Comparison of ENCODE assay signal across 11 cellular contexts in the genomic region with DNA sequence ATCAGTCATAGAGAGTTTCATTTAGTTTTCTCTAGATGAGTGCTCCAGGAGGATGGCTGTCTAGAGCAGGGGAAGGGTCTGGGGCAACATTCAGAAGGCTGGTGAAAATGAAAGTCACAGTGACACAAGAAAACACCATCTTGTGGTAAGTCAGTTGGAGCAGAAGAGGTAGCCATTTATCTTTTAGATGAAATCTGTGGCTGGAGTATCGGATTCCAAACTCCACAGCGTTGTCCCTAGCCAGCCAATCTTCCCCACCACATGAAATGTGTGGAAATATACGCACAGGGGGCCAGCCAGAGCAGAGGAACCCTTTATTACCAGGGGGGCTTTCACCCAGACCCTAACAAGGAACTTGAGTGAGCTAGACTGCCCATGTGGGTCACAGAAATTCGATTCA. TPM values are rescaled to one million over a fixed set of nuclear protein-coding genes. Genes with fewer than 3 reads are reported as not detected.
DNase-seq lines count a peak whose midpoint lies in the region; ATAC-seq and TF ChIP-seq lines count a peak whose summit lies in the region.
"Had no signal": no experiment of that assay in that cellular context is flagged by ENCODE, and none has a peak within 500 bp of the region (broad histone marks: within the 10 kb centered on the region; RNA-seq: fewer than 3 reads in every experiment).

No MANE protein-coding gene starts in this region.

- ATAC-seq in activated naive CD8-positive, alpha-beta T cell treated with anti-CD3 and anti-CD28 coated beads, Interleukin-2, amount 10 ng/mL, durations not matched to agents 7 days and 5 days (ENCODE audit: low read depth) = no peak
- ATAC-seq in stimulated activated memory B cell treated with anti-CD40 and anti-IgM and Interleukin-4, amounts not matched to agents 10 μg/mL and 1 μg/mL and 100 μg/mL, for 72 hours = no peak
- no peak for ATAC-seq in GM19463 (IDR thresholded peaks at IDR 0.05; ENCODE audit: unreplicated experiment)

- H3K36me3 ChIP-seq in MM.1S (replicated peaks; ENCODE audit: insufficient read depth, low read length) = no peaks in the 10 kb centered on the region
- H3K36me3 ChIP-seq: WERI-Rb-1 had no signal

- CTCF ChIA-PET in activated CD4-positive, alpha-beta T cell treated with anti-CD3 and anti-CD28 coated beads, Interleukin-2, amount 10 ng/mL, durations not matched to agents 7 days and 5 days (lab: Charles Lee) = interaction anchor here (0.8 to 2.5 kb wide), 11 partner anchors 9 to 84 kb away, joined by 3 to 14 read pairs (median 5); a partner anchor contains a TSS

- POLR2A ChIA-PET in activated CD4-positive, alpha-beta T cell treated with anti-CD3 and anti-CD28 coated beads, Interleukin-2, amount 10 ng/mL, durations not matched to agents 7 days and 5 days (lab: Charles Lee) = interaction anchor here (1.1 to 1.3 kb wide), 2 partner anchors 16 to 18 kb away, joined by 3 to 4 read pairs; a partner anchor contains a TSS
- POLR2A ChIA-PET in activated naive CD8-positive, alpha-beta T cell treated with anti-CD3 and anti-CD28 coated beads, Interleukin-2, amount 10 ng/mL, durations not matched to agents 7 days and 5 days (lab: Charles Lee) = interaction anchor here (0.6 to 10.4 kb wide), 12 partner anchors 9 to 440 kb away, joined by 3 to 127 read pairs (median 10); a partner anchor contains a TSS

- H3K4me3 Mint-ChIP-seq in activated CD4-positive, alpha-beta T cell treated with anti-CD3 and anti-CD28 coated beads, Interleukin-2, amount 10 ng/mL, durations not matched to agents 7 days and 5 days = peak overlapping the region; percentile 84
- H3K4me3 Mint-ChIP-seq in activated naive CD8-positive, alpha-beta T cell treated with anti-CD3 and anti-CD28 coated beads, Interleukin-2, amount 10 ng/mL, durations not matched to agents 7 days and 5 days = peak overlapping the region; percentile 83
- H3K4me3 Mint-ChIP-seq in stimulated activated memory B cell treated with anti-CD40 and anti-IgM and Interleukin-4, amounts not matched to agents 10 μg/mL and 1 μg/mL and 100 μg/mL, for 72 hours = peak overlapping the region; percentile 60

- no peaks in the 10 kb centered on the region for H3K9me3 ChIP-seq in MM.1S (replicated peaks; ENCODE audit: insufficient read depth, low read length)

- peak overlapping the region; percentile 94 for H3K4me2 ChIP-seq in MM.1S (ENCODE audit: low read depth, low read length)

- no peak for DNase-seq in activated CD4-positive, alpha-beta T cell treated with anti-CD3 and anti-CD28 coated beads, Interleukin-2, amount 10 ng/mL, durations not matched to agents 7 days and 5 days
- no peak for DNase-seq in activated CD4-positive, alpha-beta T cell treated with anti-CD3 and anti-CD28 coated beads, Interleukin-2, amount 50 U/mL, for 48 hours
- DNase-seq in MM.1S (peak; percentile 51), coronary artery (ENCODE audit: low spot score) (no peak), NCI-H748 (lab: John Stamatoyannopoulos, UW; ENCODE audit: unreplicated experiment) (no peak)
- no peak for DNase-seq in activated naive CD8-positive, alpha-beta T cell treated with anti-CD3 and anti-CD28 coated beads, Interleukin-2, amount 10 ng/mL, durations not matched to agents 7 days and 5 days
- DNase-seq: ACHN, WERI-Rb-1 had no signal

- peaks cover 76% of the 10 kb centered on the region for H3F3A ChIP-seq in MM.1S (ENCODE audit: insufficient read depth, low read length)

- peak overlapping the region; percentile 95 for H3K27ac ChIP-seq in MM.1S (ENCODE audit: low read length)
- no peak overlapping the region for H3K27ac ChIP-seq in coronary artery
- H3K27ac ChIP-seq: parathyroid adenoma, WERI-Rb-1 had no signal

- H3K4me1 ChIP-seq in MM.1S (ENCODE audit: low read length) = peaks cover 71% of the 10 kb centered on the region
- H3K4me1 ChIP-seq: parathyroid adenoma had no signal

- peaks cover 71% of the 10 kb centered on the region for H3K36me3 Mint-ChIP-seq in activated CD4-positive, alpha-beta T cell treated with anti-CD3 and anti-CD28 coated beads, Interleukin-2, amount 10 ng/mL, durations not matched to agents 7 days and 5 days (ENCODE audit: low read depth)
- H3K36me3 Mint-ChIP-seq in activated naive CD8-positive, alpha-beta T cell treated with anti-CD3 and anti-CD28 coated beads, Interleukin-2, amount 10 ng/mL, durations not matched to agents 7 days and 5 days = peaks cover 23% of the 10 kb centered on the region
- no peaks in the 10 kb centered on the region for H3K36me3 Mint-ChIP-seq in stimulated activated memory B cell treated with anti-CD40 and anti-IgM and Interleukin-4, amounts not matched to agents 10 μg/mL and 1 μg/mL and 100 μg/mL, for 72 hours

- H3K9ac ChIP-seq in MM.1S (ENCODE audit: low read length) = peak overlapping the region; percentile 64; the same call in 1 of the 2 replicates
- H3K9ac ChIP-seq: parathyroid adenoma had no signal

- TF ChIP-seq CTCF in MM.1S (IDR thresholded peaks at IDR 0.05; ENCODE audit: low read length) (no peak), coronary artery (IDR thresholded peaks at IDR 0.05) (no peak)

- peaks cover 98% of the 10 kb centered on the region for H3K79me2 ChIP-seq in MM.1S (ENCODE audit: low read length)
- H3K79me2 ChIP-seq: parathyroid adenoma had no signal

- H3K27me3 Mint-ChIP-seq in activated CD4-positive, alpha-beta T cell treated with anti-CD3 and anti-CD28 coated beads, Interleukin-2, amount 10 ng/mL, durations not matched to agents 7 days and 5 days = no peaks in the 10 kb centered on the region
- H3K27me3 Mint-ChIP-seq in activated naive CD8-positive, alpha-beta T cell treated with anti-CD3 and anti-CD28 coated beads, Interleukin-2, amount 10 ng/mL, durations not matched to agents 7 days and 5 days = no peaks in the 10 kb centered on the region
- no peaks in the 10 kb centered on the region for H3K27me3 Mint-ChIP-seq in stimulated activated memory B cell treated with anti-CD40 and anti-IgM and Interleukin-4, amounts not matched to agents 10 μg/mL and 1 μg/mL and 100 μg/mL, for 72 hours

- no peaks in the 10 kb centered on the region for H3K9me2 ChIP-seq in MM.1S (replicated peaks; ENCODE audit: insufficient read depth, low read length)

- no peaks in the 10 kb centered on the region for H4K20me1 ChIP-seq in MM.1S (ENCODE audit: insufficient read depth, low read length)

- H3K4me1 Mint-ChIP-seq in activated CD4-positive, alpha-beta T cell treated with anti-CD3 and anti-CD28 coated beads, Interleukin-2, amount 10 ng/mL, durations not matched to agents 7 days and 5 days = peaks cover 90% of the 10 kb centered on the region
- H3K4me1 Mint-ChIP-seq in activated naive CD8-positive, alpha-beta T cell treated with anti-CD3 and anti-CD28 coated beads, Interleukin-2, amount 10 ng/mL, durations not matched to agents 7 days and 5 days = peaks cover 88% of the 10 kb centered on the region
- H3K4me1 Mint-ChIP-seq in stimulated activated memory B cell treated with anti-CD40 and anti-IgM and Interleukin-4, amounts not matched to agents 10 μg/mL and 1 μg/mL and 100 μg/mL, for 72 hours = peaks cover 95% of the 10 kb centered on the region

- H3K27me3 ChIP-seq in MM.1S (replicated peaks; ENCODE audit: insufficient read depth, low read length) = no peaks in the 10 kb centered on the region

- H3K4me3 ChIP-seq in MM.1S (ENCODE audit: low read length) (peak overlapping the region; percentile 83), coronary artery (no peak overlapping the region)

- no peak overlapping the region for H2AFZ ChIP-seq in MM.1S (ENCODE audit: low read length)
- H2AFZ ChIP-seq: parathyroid adenoma had no signal

- no peaks in the 10 kb centered on the region for H3K9me3 Mint-ChIP-seq in activated CD4-positive, alpha-beta T cell treated with anti-CD3 and anti-CD28 coated beads, Interleukin-2, amount 10 ng/mL, durations not matched to agents 7 days and 5 days
- no peaks in the 10 kb centered on the region for H3K9me3 Mint-ChIP-seq in activated naive CD8-positive, alpha-beta T cell treated with anti-CD3 and anti-CD28 coated beads, Interleukin-2, amount 10 ng/mL, durations not matched to agents 7 days and 5 days
- H3K9me3 Mint-ChIP-seq in stimulated activated memory B cell treated with anti-CD40 and anti-IgM and Interleukin-4, amounts not matched to agents 10 μg/mL and 1 μg/mL and 100 μg/mL, for 72 hours = no peaks in the 10 kb centered on the region

- H3K27ac Mint-ChIP-seq in activated CD4-positive, alpha-beta T cell treated with anti-CD3 and anti-CD28 coated beads, Interleukin-2, amount 10 ng/mL, durations not matched to agents 7 days and 5 days = peak overlapping the region; percentile 91
- peak overlapping the region; percentile 96 for H3K27ac Mint-ChIP-seq in activated naive CD8-positive, alpha-beta T cell treated with anti-CD3 and anti-CD28 coated beads, Interleukin-2, amount 10 ng/mL, durations not matched to agents 7 days and 5 days
- peak overlapping the region; percentile 84 for H3K27ac Mint-ChIP-seq in stimulated activated memory B cell treated with anti-CD40 and anti-IgM and Interleukin-4, amounts not matched to agents 10 μg/mL and 1 μg/mL and 100 μg/mL, for 72 hours

RNA-seq across cellular contexts. Expression of a gene that starts 15.9 kb away (rescaled TPM):
- total RNA-seq in activated CD4-positive, alpha-beta T cell treated with anti-CD3 and anti-CD28 coated beads, Interleukin-2, amount 10 ng/mL, durations not matched to agents 7 days and 5 days = 100 to 1,000 TPM; 167 to 184 TPM
- total RNA-seq in activated naive CD8-positive, alpha-beta T cell treated with anti-CD3 and anti-CD28 coated beads, Interleukin-2, amount 10 ng/mL, durations not matched to agents 7 days and 5 days = 100 to 1,000 TPM; 121 to 122 TPM
